In the genomic region with DNA sequence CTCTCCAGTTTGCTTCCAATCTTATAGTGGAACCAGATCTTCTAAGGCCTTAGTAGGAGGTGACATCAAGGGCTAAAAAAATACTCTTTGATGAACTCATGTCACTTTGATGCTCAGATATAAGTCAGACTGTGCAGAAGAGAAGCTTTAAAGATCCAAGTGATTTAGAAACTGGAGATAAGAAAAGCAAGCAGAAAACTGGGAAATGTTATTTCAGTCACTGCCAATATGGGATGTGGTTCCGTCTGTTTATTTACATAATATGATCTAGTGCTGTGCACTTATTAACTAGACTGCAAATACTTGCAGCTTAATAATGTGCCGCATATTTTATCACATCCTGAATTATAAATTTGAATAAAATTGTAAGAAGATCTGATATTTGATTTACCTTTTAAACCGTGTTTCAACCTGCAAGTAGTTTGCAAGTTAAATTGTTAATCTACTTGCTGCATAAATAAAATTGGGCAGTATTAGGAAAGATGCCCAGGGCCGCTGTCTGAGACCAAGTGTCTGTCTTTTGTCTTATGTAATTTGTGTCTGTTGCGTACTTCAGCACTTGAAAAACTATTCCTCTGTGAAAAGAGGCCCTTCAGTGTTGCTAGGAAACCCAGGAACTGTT, we compare ENCODE assay signal across 14 cellular contexts.
DNase-seq lines count a peak whose midpoint lies in the region; ATAC-seq and TF ChIP-seq lines count a peak whose summit lies in the region.
"Had no signal": no experiment of that assay in that cellular context is flagged by ENCODE, and none has a peak within 500 bp of the region (broad histone marks: within the 10 kb centered on the region; RNA-seq: fewer than 3 reads in every experiment).

No MANE protein-coding gene starts in this region.

- in situ Hi-C loops in brain microvascular endothelial cell (cut with HindIII; ENCODE audit: low pct_ligation_motif_present, low sequenced_read_pairs): no loop called here

- DNase-seq in DMS53 (lab: John Stamatoyannopoulos, UW) (peak; percentile 76), NCI-H1105 treated with DMSO at 0.1 percent for 48 hours (lab: John Stamatoyannopoulos, UW) (peak; percentile 62), brain microvascular endothelial cell (peak; percentile 25), medulla oblongata (ENCODE audit: extremely low spot score) (peak; percentile 58), NCI-H1048 (lab: John Stamatoyannopoulos, UW) (no peak), NCI-H748 (lab: John Stamatoyannopoulos, UW; ENCODE audit: unreplicated experiment) (no peak)
- no peak for DNase-seq in stimulated activated CD4-positive, alpha-beta T cell treated with anti-CD3 and anti-CD28 coated beads, Interleukin-12 subunit alpha, Interleukin-12 subunit beta, amount 100 ng/mL, for 4 hours
- DNase-seq: NCI-H774; SJCRH30; stimulated activated CD4-positive, alpha-beta T cell treated with anti-CD3 and anti-CD28 coated beads, Interleukin-1b, Interleukin-23, amount 100 ng/mL, for 48 hours; WERI-Rb-1 had no signal

- H3K27ac ChIP-seq in brain microvascular endothelial cell: no peak overlapping the region
- H3K27ac ChIP-seq: SJCRH30, WERI-Rb-1 had no signal

- no peak for ATAC-seq in GM19467 (IDR thresholded peaks at IDR 0.05; ENCODE audit: unreplicated experiment)
- ATAC-seq: K562; stimulated activated effector memory CD8-positive, alpha-beta T cell treated with anti-CD3 and anti-CD28 coated beads, Interleukin-12 subunit alpha, Interleukin-12 subunit beta, amount 100 ng/mL, for 72 hours had no signal

- TF ChIP-seq CTCF in brain microvascular endothelial cell (IDR thresholded peaks at IDR 0.05; ENCODE audit: low read depth, low read length, missing control alignments): no peak

- H3K4me3 ChIP-seq in brain microvascular endothelial cell (ENCODE audit: low read depth, low read length): no peak overlapping the region
- H3K4me3 ChIP-seq: K562, SJCRH30 had no signal

- H3K36me3 ChIP-seq in brain microvascular endothelial cell (replicated peaks): no peaks in the 10 kb centered on the region
- H3K36me3 ChIP-seq: SJCRH30 had no signal

- no peaks in the 10 kb centered on the region for H3K27me3 ChIP-seq in brain microvascular endothelial cell (replicated peaks)
- H3K27me3 ChIP-seq: SJCRH30 had no signal

Comparison
In these comparisons a context has a peak if more than half of its experiments do, and no peak if none do; other contexts are left out.
1. DNase-seq: peak in DMS53 (single experiment), NCI-H1105 treated with DMSO at 0.1 percent for 48 hours (single experiment), brain microvascular endothelial cell (single experiment) and medulla oblongata (single experiment); none in NCI-H1048 (single experiment), stimulated activated CD4-positive, alpha-beta T cell treated with anti-CD3 and anti-CD28 coated beads, Interleukin-12 subunit alpha, Interleukin-12 subunit beta, amount 100 ng/mL, for 4 hours (single experiment) and NCI-H748 (single experiment).